ENCODE assay signal across 21 cellular contexts in the genomic region with DNA sequence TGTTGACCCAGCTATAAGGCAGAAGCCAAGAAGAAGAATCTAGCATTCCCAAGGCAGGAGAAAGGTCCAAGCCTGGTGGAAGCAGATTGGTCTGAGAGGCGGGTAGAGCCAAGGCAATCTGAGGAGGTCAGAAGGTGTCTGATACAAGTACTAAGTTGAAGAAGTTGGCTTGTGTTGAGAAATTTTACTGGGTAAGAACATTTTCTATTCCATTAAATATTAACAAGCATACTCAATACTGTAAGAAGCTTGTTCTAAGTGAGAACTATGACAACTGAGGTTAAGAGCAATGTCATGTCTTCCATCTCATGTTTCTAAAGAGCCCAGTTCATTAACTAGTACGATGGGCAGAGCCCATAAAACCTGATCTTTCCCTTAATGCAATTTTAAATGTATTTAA.
DNase-seq lines count a peak whose midpoint lies in the region; ATAC-seq and TF ChIP-seq lines count a peak whose summit lies in the region.
"Had no signal": no experiment of that assay in that cellular context is flagged by ENCODE, and none has a peak within 500 bp of the region (broad histone marks: within the 10 kb centered on the region; RNA-seq: fewer than 3 reads in every experiment).

No MANE protein-coding gene starts in this region.

- no peaks in the 10 kb centered on the region for H3K36me3 ChIP-seq in gastrocnemius medialis

- no peaks in the 10 kb centered on the region for H3K27me3 ChIP-seq in gastrocnemius medialis

- TF ChIP-seq CTCF in gastrocnemius medialis (IDR thresholded peaks at IDR 0.05 in 4 of 5, conservative IDR thresholded peaks at IDR 0.05 in 1 of 5) = no peak

- no peak overlapping the region for H3K27ac ChIP-seq in gastrocnemius medialis
- H3K27ac ChIP-seq: coronary artery had no signal

- H3K9me3 ChIP-seq in gastrocnemius medialis = no peaks in the 10 kb centered on the region

- DNase-seq in activated CD8-positive, alpha-beta memory T cell treated with anti-CD3 and anti-CD28 coated beads, Interleukin-2, amount 50 U/mL, for 4 hours = no peak
- DNase-seq in NOMO-1 treated with DMSO at 0.1 percent for 48 hours (lab: John Stamatoyannopoulos, UW; ENCODE audit: unreplicated experiment) (no peak), gastrocnemius medialis (no peak)
- no peak for DNase-seq in activated naive CD4-positive, alpha-beta T cell treated with anti-CD3 and anti-CD28 coated beads, Interleukin-2, amount 50 U/mL, for 16 hours
- DNase-seq: activated CD8-positive, alpha-beta memory T cell treated with anti-CD3 and anti-CD28 coated beads, Interleukin-2, amount 50 U/mL, for 48 hours; activated naive CD4-positive, alpha-beta T cell treated with anti-CD3 and anti-CD28 coated beads, Interleukin-2, amount 10 ng/mL, durations not matched to agents 7 days and 5 days; DMS79; HCEC 1CT; KBM-7; mammary epithelial cell; NCI-H1048; NCI-H2171 treated with DMSO at 0.1 percent for 48 hours; retina; Right ventricle myocardium superior; T-helper 17 cell had no signal

- no peaks in the 10 kb centered on the region for H3K4me1 ChIP-seq in gastrocnemius medialis

- no peak overlapping the region for H3K4me3 ChIP-seq in gastrocnemius medialis
- H3K4me3 ChIP-seq: coronary artery had no signal

- intact Hi-C loops in gastrocnemius medialis (cut with DNase I; ENCODE audit: low total_unique reads) = no loop called here

- no peak for TF ChIP-seq POLR2A in gastrocnemius medialis (IDR thresholded peaks at IDR 0.05)

- in situ Hi-C loops in gastrocnemius medialis (cut with MboI; ENCODE audit: low sequenced_read_pairs in 4 of 4) = no loop called here

- ATAC-seq in GM18498 (IDR thresholded peaks at IDR 0.05; ENCODE audit: unreplicated experiment) (peak; percentile 71), GM19395 (IDR thresholded peaks at IDR 0.05; ENCODE audit: unreplicated experiment) (peak; percentile 87), HG02642 (IDR thresholded peaks at IDR 0.05; ENCODE audit: poor library complexity, unreplicated experiment) (peak; percentile 64), HG03342 (IDR thresholded peaks at IDR 0.05; ENCODE audit: unreplicated experiment) (peak; percentile 88), gastrocnemius medialis (no peak)
- ATAC-seq: activated CD4-positive, CD25-positive, alpha-beta regulatory T cell treated with anti-CD3 and anti-CD28 coated beads, Interleukin-2, amount 50 U/mL, for 24 hours; T-helper 17 cell had no signal

Comparison
In these comparisons a context has a peak if more than half of its experiments do, and no peak if none do; other contexts are left out.
1. ATAC-seq: peak in GM18498 (single experiment), GM19395 (single experiment), HG02642 (single experiment) and HG03342 (single experiment); none in gastrocnemius medialis (0 of 2).